1 cellular context compared by ENCODE assay signal in the genomic region with DNA sequence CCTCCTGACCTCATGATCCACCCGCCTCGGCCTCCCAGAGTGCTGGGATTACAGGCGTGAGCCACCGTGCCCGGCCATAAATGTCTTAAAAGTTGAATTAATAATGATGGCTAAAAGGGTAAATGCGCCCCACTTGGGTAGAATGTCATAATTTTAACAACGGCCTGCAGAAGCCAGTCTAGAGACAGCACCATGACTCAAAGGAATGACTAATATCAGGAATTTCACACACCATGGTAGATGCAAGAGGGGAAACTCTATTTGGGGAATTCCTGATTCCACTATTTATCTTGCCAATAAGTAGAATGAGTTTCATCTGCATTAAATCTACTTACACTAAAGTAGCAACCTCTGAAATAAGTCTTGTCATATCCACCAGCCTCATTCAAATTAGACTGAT.
TF ChIP-seq lines count a peak whose summit lies in the region.

No MANE protein-coding gene starts in this region.

TF ChIP-seq in GM23338, 12 proteins besides CTCF, POLR2A, EP300 and RAD21 (continued from another document):
- TF ChIP-seq, protein P1, sequence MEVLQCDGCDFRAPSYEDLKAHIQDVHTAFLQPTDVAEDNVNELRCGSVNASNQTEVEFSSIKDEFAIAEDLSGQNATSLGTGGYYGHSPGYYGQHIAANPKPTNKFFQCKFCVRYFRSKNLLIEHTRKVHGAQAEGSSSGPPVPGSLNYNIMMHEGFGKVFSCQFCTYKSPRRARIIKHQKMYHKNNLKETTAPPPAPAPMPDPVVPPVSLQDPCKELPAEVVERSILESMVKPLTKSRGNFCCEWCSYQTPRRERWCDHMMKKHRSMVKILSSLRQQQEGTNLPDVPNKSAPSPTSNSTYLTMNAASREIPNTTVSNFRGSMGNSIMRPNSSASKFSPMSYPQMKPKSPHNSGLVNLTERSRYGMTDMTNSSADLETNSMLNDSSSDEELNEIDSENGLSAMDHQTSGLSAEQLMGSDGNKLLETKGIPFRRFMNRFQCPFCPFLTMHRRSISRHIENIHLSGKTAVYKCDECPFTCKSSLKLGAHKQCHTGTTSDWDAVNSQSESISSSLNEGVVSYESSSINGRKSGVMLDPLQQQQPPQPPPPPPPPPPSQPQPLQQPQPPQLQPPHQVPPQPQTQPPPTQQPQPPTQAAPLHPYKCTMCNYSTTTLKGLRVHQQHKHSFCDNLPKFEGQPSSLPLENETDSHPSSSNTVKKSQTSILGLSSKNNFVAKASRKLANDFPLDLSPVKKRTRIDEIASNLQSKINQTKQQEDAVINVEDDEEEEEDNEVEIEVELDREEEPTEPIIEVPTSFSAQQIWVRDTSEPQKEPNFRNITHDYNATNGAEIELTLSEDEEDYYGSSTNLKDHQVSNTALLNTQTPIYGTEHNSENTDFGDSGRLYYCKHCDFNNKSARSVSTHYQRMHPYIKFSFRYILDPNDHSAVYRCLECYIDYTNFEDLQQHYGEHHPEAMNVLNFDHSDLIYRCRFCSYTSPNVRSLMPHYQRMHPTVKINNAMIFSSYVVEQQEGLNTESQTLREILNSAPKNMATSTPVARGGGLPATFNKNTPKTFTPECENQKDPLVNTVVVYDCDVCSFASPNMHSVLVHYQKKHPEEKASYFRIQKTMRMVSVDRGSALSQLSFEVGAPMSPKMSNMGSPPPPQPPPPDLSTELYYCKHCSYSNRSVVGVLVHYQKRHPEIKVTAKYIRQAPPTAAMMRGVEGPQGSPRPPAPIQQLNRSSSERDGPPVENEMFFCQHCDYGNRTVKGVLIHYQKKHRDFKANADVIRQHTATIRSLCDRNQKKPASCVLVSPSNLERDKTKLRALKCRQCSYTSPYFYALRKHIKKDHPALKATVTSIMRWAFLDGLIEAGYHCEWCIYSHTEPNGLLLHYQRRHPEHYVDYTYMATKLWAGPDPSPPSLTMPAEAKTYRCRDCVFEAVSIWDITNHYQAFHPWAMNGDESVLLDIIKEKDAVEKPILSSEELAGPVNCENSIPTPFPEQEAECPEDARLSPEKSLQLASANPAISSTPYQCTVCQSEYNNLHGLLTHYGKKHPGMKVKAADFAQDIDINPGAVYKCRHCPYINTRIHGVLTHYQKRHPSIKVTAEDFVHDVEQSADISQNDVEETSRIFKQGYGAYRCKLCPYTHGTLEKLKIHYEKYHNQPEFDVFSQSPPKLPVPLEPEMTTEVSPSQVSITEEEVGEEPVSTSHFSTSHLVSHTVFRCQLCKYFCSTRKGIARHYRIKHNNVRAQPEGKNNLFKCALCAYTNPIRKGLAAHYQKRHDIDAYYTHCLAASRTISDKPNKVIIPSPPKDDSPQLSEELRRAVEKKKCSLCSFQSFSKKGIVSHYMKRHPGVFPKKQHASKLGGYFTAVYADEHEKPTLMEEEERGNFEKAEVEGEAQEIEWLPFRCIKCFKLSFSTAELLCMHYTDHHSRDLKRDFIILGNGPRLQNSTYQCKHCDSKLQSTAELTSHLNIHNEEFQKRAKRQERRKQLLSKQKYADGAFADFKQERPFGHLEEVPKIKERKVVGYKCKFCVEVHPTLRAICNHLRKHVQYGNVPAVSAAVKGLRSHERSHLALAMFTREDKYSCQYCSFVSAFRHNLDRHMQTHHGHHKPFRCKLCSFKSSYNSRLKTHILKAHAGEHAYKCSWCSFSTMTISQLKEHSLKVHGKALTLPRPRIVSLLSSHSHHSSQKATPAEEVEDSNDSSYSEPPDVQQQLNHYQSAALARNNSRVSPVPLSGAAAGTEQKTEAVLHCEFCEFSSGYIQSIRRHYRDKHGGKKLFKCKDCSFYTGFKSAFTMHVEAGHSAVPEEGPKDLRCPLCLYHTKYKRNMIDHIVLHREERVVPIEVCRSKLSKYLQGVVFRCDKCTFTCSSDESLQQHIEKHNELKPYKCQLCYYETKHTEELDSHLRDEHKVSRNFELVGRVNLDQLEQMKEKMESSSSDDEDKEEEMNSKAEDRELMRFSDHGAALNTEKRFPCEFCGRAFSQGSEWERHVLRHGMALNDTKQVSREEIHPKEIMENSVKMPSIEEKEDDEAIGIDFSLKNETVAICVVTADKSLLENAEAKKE (CRISPR knock-in tag; IDR thresholded peaks at IDR 0.05), result no peak
- TF ChIP-seq EZH2 (IDR thresholded peaks at IDR 0.05; ENCODE audit: low read depth, unreplicated experiment) (no peak), EZH2phosphoT487 (IDR thresholded peaks at IDR 0.05; ENCODE audit: unreplicated experiment) (no peak), POLR2AphosphoS5 (IDR thresholded peaks at IDR 0.05; ENCODE audit: low read depth) (no peak), JUNB (IDR thresholded peaks at IDR 0.05; ENCODE audit: unreplicated experiment) (no peak)
